20 cellular contexts compared by ENCODE assay signal in the genomic region with DNA sequence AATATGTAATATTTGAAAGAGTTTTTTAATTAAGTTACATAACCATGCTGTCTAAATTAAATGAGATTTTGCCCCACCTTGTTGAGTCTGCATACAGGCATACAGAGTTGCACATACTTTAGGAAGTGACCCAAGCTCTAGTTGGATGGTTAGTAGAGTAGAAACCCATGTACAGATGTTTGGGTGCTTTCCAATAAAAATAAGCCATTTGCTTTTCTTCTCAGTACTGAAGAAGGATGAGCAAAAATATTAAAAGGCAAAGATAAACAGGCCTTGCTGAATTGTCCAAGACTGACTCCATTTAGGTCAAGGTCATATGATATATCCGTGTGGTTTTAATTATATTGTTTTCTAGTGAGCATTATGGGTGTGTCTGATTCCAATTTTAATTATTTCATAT.
A peak's percentile ranks its signal among the peaks of the same experiment; 100 is the strongest.
DNase-seq lines count a peak whose midpoint lies in the region; ATAC-seq, FAIRE-seq and TF ChIP-seq lines count a peak whose summit lies in the region.
"Had no signal": no experiment of that assay in that cellular context is flagged by ENCODE, and none has a peak within 500 bp of the region (broad histone marks: within the 10 kb centered on the region; RNA-seq: fewer than 3 reads in every experiment).

No MANE protein-coding gene starts in this region.

- intact Hi-C loops in psoas muscle (cut with DNase I) = no loop called here

- no peaks in the 10 kb centered on the region for H3K36me3 ChIP-seq in small intestine (ENCODE audit: control insufficient read depth in 2 of 2, insufficient read depth in 2 of 2, low read length in 2 of 2)
- H3K36me3 ChIP-seq in psoas muscle (ENCODE audit: insufficient read depth in 1 of 2, low read depth in 1 of 2) = no peaks in the 10 kb centered on the region
- H3K36me3 ChIP-seq: neural progenitor cell, tibial artery had no signal

- DNase-seq in AG10803 (ENCODE audit: low read depth) (peak; percentile 82), HFF-Myc (ENCODE audit: extremely low read depth, low read depth) (peak; percentile 79), dermis microvascular lymphatic vessel endothelial cell (ENCODE audit: low read depth in 2 of 2) (peak; percentile 53 to 58), left kidney (ENCODE audit: low read depth, low spot score) (peak; percentile 25), small intestine (no peak), psoas muscle (no peak), DMS79 (lab: John Stamatoyannopoulos, UW) (no peak)
- DNase-seq in stimulated activated CD4-positive, alpha-beta T cell treated with anti-CD3 and anti-CD28 coated beads, Interleukin-2, amount 100 ng/mL, for 48 hours = no peak
- DNase-seq: activated CD4-positive, alpha-beta memory T cell treated with anti-CD3 and anti-CD28 coated beads for 36 hours; activated gamma-delta T cell treated with Interleukin-2 at 50 U/mL for 16 hours; activated T-cell treated with anti-CD3 and anti-CD28 coated beads for 4 hours; Caco-2; effector memory CD4-positive, alpha-beta T cell; foreskin melanocyte; NCI-H1694 treated with DMSO at 0.1 percent for 48 hours; NCI-H345; PC-9; tibial artery had no signal

- H3K27ac ChIP-seq in small intestine (ENCODE audit: low read depth in 1 of 2, low read length in 1 of 2) = no peak overlapping the region
- H3K27ac ChIP-seq in psoas muscle = no peak overlapping the region
- H3K27ac ChIP-seq: neural progenitor cell, PC-9, tibial artery had no signal

- H3K27me3 ChIP-seq in small intestine (ENCODE audit: control insufficient read depth in 2 of 2, insufficient read depth in 2 of 2, low read length in 2 of 2) = no peaks in the 10 kb centered on the region
- H3K27me3 ChIP-seq in psoas muscle (ENCODE audit: insufficient read depth in 3 of 3, low read length in 2 of 3) = no peaks in the 10 kb centered on the region
- H3K27me3 ChIP-seq: neural progenitor cell, tibial artery had no signal

- TF ChIP-seq CTCF in AG10803 (conservative IDR thresholded peaks at IDR 0.05; ENCODE audit: low read length) (no peak), HFF-Myc (IDR thresholded peaks at IDR 0.05; ENCODE audit: low read depth, low read length, missing control alignments) (no peak), psoas muscle (IDR thresholded peaks at IDR 0.05) (no peak)

- no peaks in the 10 kb centered on the region for H3K4me1 ChIP-seq in small intestine (ENCODE audit: control insufficient read depth in 2 of 2, insufficient read depth in 1 of 2, low read depth in 1 of 2, low read length in 1 of 2)
- no peaks in the 10 kb centered on the region for H3K4me1 ChIP-seq in psoas muscle
- H3K4me1 ChIP-seq: Caco-2, neural progenitor cell had no signal

- ATAC-seq in psoas muscle = no peak
- ATAC-seq: WTC11 had no signal

- WGBS in small intestine, 3 donors = 17 to 56% (median 31%) methylated on average over 1 of the region's 1 CpG
- WGBS in psoas muscle, 3 donors = 36 to 50% (median 49%) methylated on average over 1 of the region's 1 CpG

- H3K9me3 ChIP-seq in small intestine (ENCODE audit: control insufficient read depth, low read depth) (peaks cover 1% of the 10 kb centered on the region), psoas muscle (no peaks in the 10 kb centered on the region)
- H3K9me3 ChIP-seq: Caco-2, tibial artery had no signal

- FAIRE-seq in small intestine (lab: Jason Lieb, UNC) = no peak

- no peak overlapping the region for H3K4me3 ChIP-seq in AG10803 (ENCODE audit: low read length)
- no peak overlapping the region for H3K4me3 ChIP-seq in HFF-Myc (replicated peaks; ENCODE audit: low read depth, low read length)
- H3K4me3 ChIP-seq in small intestine (ENCODE audit: low read depth in 1 of 2, low read length in 2 of 2) = no peak overlapping the region
- H3K4me3 ChIP-seq in psoas muscle = no peak overlapping the region
- H3K4me3 ChIP-seq: neural progenitor cell, PC-9, tibial artery had no signal

Comparison
In these comparisons a context has a peak if more than half of its experiments do, and no peak if none do; other contexts are left out.
1. DNase-seq: peak in AG10803 (single experiment), HFF-Myc (single experiment), dermis microvascular lymphatic vessel endothelial cell (2 of 2) and left kidney (single experiment); none in small intestine (single experiment), stimulated activated CD4-positive, alpha-beta T cell treated with anti-CD3 and anti-CD28 coated beads, Interleukin-2, amount 100 ng/mL, for 48 hours (0 of 2), psoas muscle (0 of 2) and DMS79 (single experiment).